Comparison of ENCODE assay signal across 2 cellular contexts in genomic region chr1:244815600-244816099, GRCh38.
TF ChIP-seq lines count a peak whose summit lies in the region.

No MANE protein-coding gene starts in this region.

TF ChIP-seq in GM23338, 12 proteins besides CTCF, POLR2A, EP300 and RAD21:
- TF ChIP-seq ZNF114 (CRISPR knock-in tag; IDR thresholded peaks at IDR 0.05) (no peak), POLR2AphosphoS5 (IDR thresholded peaks at IDR 0.05; ENCODE audit: low read depth) (peak; percentile 64; the same call in 1 of the 2 replicates), CREB1 (CRISPR knock-in tag; IDR thresholded peaks at IDR 0.05; ENCODE audit: low read depth) (no peak), ZNF462 (CRISPR knock-in tag; IDR thresholded peaks at IDR 0.05) (no peak), EZH2phosphoT487 (IDR thresholded peaks at IDR 0.05; ENCODE audit: unreplicated experiment) (no peak), EZH2 (IDR thresholded peaks at IDR 0.05; ENCODE audit: low read depth, unreplicated experiment) (no peak), STAT1 (IDR thresholded peaks at IDR 0.05; ENCODE audit: unreplicated experiment) (no peak), JUNB (IDR thresholded peaks at IDR 0.05; ENCODE audit: unreplicated experiment) (no peak), NANOG (IDR thresholded peaks at IDR 0.05; ENCODE audit: borderline replicate concordance) (peak; percentile 89), ZNF331 (CRISPR knock-in tag; IDR thresholded peaks at IDR 0.05; ENCODE audit: low read depth) (no peak)
- TF ChIP-seq, protein P1, sequence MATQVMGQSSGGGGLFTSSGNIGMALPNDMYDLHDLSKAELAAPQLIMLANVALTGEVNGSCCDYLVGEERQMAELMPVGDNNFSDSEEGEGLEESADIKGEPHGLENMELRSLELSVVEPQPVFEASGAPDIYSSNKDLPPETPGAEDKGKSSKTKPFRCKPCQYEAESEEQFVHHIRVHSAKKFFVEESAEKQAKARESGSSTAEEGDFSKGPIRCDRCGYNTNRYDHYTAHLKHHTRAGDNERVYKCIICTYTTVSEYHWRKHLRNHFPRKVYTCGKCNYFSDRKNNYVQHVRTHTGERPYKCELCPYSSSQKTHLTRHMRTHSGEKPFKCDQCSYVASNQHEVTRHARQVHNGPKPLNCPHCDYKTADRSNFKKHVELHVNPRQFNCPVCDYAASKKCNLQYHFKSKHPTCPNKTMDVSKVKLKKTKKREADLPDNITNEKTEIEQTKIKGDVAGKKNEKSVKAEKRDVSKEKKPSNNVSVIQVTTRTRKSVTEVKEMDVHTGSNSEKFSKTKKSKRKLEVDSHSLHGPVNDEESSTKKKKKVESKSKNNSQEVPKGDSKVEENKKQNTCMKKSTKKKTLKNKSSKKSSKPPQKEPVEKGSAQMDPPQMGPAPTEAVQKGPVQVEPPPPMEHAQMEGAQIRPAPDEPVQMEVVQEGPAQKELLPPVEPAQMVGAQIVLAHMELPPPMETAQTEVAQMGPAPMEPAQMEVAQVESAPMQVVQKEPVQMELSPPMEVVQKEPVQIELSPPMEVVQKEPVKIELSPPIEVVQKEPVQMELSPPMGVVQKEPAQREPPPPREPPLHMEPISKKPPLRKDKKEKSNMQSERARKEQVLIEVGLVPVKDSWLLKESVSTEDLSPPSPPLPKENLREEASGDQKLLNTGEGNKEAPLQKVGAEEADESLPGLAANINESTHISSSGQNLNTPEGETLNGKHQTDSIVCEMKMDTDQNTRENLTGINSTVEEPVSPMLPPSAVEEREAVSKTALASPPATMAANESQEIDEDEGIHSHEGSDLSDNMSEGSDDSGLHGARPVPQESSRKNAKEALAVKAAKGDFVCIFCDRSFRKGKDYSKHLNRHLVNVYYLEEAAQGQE (IDR thresholded peaks at IDR 0.05; ENCODE audit: unreplicated experiment), result no peak
- TF ChIP-seq, protein P2, sequence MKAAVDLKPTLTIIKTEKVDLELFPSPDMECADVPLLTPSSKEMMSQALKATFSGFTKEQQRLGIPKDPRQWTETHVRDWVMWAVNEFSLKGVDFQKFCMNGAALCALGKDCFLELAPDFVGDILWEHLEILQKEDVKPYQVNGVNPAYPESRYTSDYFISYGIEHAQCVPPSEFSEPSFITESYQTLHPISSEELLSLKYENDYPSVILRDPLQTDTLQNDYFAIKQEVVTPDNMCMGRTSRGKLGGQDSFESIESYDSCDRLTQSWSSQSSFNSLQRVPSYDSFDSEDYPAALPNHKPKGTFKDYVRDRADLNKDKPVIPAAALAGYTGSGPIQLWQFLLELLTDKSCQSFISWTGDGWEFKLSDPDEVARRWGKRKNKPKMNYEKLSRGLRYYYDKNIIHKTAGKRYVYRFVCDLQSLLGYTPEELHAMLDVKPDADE (IDR thresholded peaks at IDR 0.05), result peak; percentile 39; the same call in 1 of the 2 replicates

TF ChIP-seq in H1, 55 proteins besides CTCF, POLR2A, EP300 and RAD21:
- TF ChIP-seq, protein P3, sequence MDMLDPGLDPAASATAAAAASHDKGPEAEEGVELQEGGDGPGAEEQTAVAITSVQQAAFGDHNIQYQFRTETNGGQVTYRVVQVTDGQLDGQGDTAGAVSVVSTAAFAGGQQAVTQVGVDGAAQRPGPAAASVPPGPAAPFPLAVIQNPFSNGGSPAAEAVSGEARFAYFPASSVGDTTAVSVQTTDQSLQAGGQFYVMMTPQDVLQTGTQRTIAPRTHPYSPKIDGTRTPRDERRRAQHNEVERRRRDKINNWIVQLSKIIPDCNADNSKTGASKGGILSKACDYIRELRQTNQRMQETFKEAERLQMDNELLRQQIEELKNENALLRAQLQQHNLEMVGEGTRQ (IDR thresholded peaks at IDR 0.05; ENCODE audit: low read length), result no peak
- peak; percentile 53 for TF ChIP-seq ASH2L (IDR thresholded peaks at IDR 0.05; ENCODE audit: low read length)
- TF ChIP-seq CREB1 (IDR thresholded peaks at IDR 0.05), result no peak
- TF ChIP-seq HDAC2 (IDR thresholded peaks at IDR 0.05; ENCODE audit: borderline replicate concordance in 1 of 2, low read depth in 2 of 2, low read length in 2 of 2), result no peak
- peak; percentile 87 for TF ChIP-seq KDM1A (IDR thresholded peaks at IDR 0.05; ENCODE audit: borderline replicate concordance, low read length)
- peak; percentile 53; the same call in 1 of the 2 replicates for TF ChIP-seq YY1 (IDR thresholded peaks at IDR 0.05; ENCODE audit: low read depth, low read length)
- TF ChIP-seq TBP (IDR thresholded peaks at IDR 0.05; ENCODE audit: low read depth, low read length), result 0 out of 2 replicates have a peak, but pooled peaks have one; percentile 47
- TF ChIP-seq NANOG (IDR thresholded peaks at IDR 0.05; ENCODE audit: insufficient read depth, low read depth, low read length, poor library complexity, severe bottlenecking), result peak; percentile 81
- TF ChIP-seq POU5F1 (IDR thresholded peaks at IDR 0.05; ENCODE audit: low read depth, low read length), result peak; percentile 84
- TF ChIP-seq FOSL1 (IDR thresholded peaks at IDR 0.05; ENCODE audit: insufficient read depth, low read depth, low read length), result no peak
- peak; percentile 90 for TF ChIP-seq CHD7 (IDR thresholded peaks at IDR 0.05; ENCODE audit: insufficient replicate concordance, low read length)
- peak; percentile 24 for TF ChIP-seq KDM4A (IDR thresholded peaks at IDR 0.05; ENCODE audit: low read depth, low read length, severe bottlenecking)
- peak; percentile 30; the same call in 1 of the 2 replicates for TF ChIP-seq POLR2AphosphoS5 (IDR thresholded peaks at IDR 0.05; ENCODE audit: low read depth, low read length)
- peak; percentile 71 for TF ChIP-seq TAF1 (IDR thresholded peaks at IDR 0.05; ENCODE audit: low read depth, low read length)
- TF ChIP-seq SP1 (IDR thresholded peaks at IDR 0.05; ENCODE audit: low read depth, low read length), result 0 out of 2 replicates have a peak, but pooled peaks have one; percentile 50
